In the genomic region with DNA sequence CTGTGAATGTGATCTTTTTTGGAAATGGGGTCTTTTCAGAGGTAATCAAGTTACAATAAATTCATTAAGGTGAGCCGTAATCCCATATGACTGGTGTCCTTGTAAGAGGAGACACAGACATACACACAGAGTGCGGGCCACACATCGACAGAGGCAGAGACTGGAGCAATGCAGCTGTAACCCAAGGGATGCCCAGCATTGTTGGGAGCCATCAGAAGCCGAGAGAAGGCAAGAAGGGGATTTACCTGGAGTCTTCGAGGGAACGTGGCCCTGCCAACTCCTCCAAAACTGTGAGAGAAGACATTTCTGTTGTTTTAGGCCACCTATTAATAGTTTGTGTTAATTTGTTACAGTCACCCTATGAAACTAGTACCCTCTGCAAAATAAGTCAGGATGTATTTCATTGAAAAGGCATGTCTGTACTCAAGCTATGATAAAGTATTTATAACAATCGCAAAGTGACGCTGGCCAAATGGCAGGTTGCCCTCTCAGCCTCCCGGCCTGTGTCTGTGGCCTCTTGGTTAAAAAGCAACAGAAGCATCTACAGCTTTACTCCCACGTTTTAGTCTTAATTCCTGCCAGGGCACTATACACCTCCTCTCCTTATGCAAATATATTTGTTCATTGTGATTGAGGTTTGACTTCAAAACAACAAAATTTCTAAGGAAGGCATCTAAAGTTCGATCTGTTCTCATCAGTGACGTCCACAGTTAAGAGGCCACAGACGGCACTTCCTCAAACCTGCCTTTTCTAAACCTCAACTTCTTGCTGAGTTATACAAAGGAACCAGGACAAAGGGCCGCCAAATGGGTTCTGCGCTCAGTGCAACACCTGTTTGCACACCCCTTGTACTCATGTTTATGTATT, we compare ENCODE assay signal across 1 cellular context.
TF ChIP-seq lines count a peak whose summit lies in the region.

No MANE protein-coding gene starts in this region.

TF ChIP-seq in WTC11, 78 proteins besides CTCF, POLR2A, EP300 and RAD21 (continued from another document):
- TF ChIP-seq, protein P1, sequence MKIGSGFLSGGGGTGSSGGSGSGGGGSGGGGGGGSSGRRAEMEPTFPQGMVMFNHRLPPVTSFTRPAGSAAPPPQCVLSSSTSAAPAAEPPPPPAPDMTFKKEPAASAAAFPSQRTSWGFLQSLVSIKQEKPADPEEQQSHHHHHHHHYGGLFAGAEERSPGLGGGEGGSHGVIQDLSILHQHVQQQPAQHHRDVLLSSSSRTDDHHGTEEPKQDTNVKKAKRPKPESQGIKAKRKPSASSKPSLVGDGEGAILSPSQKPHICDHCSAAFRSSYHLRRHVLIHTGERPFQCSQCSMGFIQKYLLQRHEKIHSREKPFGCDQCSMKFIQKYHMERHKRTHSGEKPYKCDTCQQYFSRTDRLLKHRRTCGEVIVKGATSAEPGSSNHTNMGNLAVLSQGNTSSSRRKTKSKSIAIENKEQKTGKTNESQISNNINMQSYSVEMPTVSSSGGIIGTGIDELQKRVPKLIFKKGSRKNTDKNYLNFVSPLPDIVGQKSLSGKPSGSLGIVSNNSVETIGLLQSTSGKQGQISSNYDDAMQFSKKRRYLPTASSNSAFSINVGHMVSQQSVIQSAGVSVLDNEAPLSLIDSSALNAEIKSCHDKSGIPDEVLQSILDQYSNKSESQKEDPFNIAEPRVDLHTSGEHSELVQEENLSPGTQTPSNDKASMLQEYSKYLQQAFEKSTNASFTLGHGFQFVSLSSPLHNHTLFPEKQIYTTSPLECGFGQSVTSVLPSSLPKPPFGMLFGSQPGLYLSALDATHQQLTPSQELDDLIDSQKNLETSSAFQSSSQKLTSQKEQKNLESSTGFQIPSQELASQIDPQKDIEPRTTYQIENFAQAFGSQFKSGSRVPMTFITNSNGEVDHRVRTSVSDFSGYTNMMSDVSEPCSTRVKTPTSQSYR (CRISPR knock-in tag; IDR thresholded peaks at IDR 0.05): no peak
- TF ChIP-seq SMAD4 (CRISPR knock-in tag; IDR thresholded peaks at IDR 0.05) (no peak), SP1 (CRISPR knock-in tag; conservative IDR thresholded peaks at IDR 0.05) (no peak), ATF1 (CRISPR knock-in tag; IDR thresholded peaks at IDR 0.05) (no peak)
- TF ChIP-seq, protein P2, sequence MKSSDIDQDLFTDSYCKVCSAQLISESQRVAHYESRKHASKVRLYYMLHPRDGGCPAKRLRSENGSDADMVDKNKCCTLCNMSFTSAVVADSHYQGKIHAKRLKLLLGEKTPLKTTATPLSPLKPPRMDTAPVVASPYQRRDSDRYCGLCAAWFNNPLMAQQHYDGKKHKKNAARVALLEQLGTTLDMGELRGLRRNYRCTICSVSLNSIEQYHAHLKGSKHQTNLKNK (CRISPR knock-in tag; IDR thresholded peaks at IDR 0.05): no peak
- TF ChIP-seq, protein P3, sequence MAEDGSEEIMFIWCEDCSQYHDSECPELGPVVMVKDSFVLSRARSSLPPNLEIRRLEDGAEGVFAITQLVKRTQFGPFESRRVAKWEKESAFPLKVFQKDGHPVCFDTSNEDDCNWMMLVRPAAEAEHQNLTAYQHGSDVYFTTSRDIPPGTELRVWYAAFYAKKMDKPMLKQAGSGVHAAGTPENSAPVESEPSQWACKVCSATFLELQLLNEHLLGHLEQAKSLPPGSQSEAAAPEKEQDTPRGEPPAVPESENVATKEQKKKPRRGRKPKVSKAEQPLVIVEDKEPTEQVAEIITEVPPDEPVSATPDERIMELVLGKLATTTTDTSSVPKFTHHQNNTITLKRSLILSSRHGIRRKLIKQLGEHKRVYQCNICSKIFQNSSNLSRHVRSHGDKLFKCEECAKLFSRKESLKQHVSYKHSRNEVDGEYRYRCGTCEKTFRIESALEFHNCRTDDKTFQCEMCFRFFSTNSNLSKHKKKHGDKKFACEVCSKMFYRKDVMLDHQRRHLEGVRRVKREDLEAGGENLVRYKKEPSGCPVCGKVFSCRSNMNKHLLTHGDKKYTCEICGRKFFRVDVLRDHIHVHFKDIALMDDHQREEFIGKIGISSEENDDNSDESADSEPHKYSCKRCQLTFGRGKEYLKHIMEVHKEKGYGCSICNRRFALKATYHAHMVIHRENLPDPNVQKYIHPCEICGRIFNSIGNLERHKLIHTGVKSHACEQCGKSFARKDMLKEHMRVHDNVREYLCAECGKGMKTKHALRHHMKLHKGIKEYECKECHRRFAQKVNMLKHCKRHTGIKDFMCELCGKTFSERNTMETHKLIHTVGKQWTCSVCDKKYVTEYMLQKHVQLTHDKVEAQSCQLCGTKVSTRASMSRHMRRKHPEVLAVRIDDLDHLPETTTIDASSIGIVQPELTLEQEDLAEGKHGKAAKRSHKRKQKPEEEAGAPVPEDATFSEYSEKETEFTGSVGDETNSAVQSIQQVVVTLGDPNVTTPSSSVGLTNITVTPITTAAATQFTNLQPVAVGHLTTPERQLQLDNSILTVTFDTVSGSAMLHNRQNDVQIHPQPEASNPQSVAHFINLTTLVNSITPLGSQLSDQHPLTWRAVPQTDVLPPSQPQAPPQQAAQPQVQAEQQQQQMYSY (CRISPR knock-in tag; IDR thresholded peaks at IDR 0.05): no peak
- TF ChIP-seq, protein P4, sequence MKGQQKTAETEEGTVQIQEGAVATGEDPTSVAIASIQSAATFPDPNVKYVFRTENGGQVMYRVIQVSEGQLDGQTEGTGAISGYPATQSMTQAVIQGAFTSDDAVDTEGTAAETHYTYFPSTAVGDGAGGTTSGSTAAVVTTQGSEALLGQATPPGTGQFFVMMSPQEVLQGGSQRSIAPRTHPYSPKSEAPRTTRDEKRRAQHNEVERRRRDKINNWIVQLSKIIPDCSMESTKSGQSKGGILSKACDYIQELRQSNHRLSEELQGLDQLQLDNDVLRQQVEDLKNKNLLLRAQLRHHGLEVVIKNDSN (CRISPR knock-in tag; IDR thresholded peaks at IDR 0.05): no peak
- TF ChIP-seq, protein P5, sequence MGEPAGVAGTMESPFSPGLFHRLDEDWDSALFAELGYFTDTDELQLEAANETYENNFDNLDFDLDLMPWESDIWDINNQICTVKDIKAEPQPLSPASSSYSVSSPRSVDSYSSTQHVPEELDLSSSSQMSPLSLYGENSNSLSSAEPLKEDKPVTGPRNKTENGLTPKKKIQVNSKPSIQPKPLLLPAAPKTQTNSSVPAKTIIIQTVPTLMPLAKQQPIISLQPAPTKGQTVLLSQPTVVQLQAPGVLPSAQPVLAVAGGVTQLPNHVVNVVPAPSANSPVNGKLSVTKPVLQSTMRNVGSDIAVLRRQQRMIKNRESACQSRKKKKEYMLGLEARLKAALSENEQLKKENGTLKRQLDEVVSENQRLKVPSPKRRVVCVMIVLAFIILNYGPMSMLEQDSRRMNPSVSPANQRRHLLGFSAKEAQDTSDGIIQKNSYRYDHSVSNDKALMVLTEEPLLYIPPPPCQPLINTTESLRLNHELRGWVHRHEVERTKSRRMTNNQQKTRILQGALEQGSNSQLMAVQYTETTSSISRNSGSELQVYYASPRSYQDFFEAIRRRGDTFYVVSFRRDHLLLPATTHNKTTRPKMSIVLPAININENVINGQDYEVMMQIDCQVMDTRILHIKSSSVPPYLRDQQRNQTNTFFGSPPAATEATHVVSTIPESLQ (CRISPR knock-in tag; IDR thresholded peaks at IDR 0.05): no peak
- TF ChIP-seq, protein P6, sequence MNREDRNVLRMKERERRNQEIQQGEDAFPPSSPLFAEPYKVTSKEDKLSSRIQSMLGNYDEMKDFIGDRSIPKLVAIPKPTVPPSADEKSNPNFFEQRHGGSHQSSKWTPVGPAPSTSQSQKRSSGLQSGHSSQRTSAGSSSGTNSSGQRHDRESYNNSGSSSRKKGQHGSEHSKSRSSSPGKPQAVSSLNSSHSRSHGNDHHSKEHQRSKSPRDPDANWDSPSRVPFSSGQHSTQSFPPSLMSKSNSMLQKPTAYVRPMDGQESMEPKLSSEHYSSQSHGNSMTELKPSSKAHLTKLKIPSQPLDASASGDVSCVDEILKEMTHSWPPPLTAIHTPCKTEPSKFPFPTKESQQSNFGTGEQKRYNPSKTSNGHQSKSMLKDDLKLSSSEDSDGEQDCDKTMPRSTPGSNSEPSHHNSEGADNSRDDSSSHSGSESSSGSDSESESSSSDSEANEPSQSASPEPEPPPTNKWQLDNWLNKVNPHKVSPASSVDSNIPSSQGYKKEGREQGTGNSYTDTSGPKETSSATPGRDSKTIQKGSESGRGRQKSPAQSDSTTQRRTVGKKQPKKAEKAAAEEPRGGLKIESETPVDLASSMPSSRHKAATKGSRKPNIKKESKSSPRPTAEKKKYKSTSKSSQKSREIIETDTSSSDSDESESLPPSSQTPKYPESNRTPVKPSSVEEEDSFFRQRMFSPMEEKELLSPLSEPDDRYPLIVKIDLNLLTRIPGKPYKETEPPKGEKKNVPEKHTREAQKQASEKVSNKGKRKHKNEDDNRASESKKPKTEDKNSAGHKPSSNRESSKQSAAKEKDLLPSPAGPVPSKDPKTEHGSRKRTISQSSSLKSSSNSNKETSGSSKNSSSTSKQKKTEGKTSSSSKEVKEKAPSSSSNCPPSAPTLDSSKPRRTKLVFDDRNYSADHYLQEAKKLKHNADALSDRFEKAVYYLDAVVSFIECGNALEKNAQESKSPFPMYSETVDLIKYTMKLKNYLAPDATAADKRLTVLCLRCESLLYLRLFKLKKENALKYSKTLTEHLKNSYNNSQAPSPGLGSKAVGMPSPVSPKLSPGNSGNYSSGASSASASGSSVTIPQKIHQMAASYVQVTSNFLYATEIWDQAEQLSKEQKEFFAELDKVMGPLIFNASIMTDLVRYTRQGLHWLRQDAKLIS (CRISPR knock-in tag; IDR thresholded peaks at IDR 0.05; ENCODE audit: borderline replicate concordance): no peak
TF ChIP-seq in WTC11: peak in this region for 0.
